In the genomic region with DNA sequence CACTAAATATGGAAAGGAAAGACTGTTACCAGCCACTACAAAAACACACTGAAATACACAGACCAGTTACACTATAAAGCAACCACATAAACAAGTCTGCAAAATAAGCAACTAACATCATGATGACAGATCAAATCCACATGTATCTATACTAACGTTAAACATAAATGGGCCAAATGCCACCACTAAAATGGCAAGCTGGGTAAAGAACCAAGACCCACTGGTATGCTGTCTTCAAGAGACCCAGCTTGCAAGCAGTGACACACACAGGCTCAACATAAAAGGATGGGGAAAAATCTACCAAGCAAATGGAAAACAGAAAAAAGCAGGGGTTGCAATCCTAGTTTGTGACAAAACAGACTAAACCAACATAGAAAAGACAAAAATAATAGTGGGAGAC, we compare ENCODE assay signal across 6 cellular contexts.
"Had no signal": no experiment of that assay in that cellular context is flagged by ENCODE, and none has a peak within 500 bp of the region (broad histone marks: within the 10 kb centered on the region; RNA-seq: fewer than 3 reads in every experiment).

No MANE protein-coding gene starts in this region.

- H3K4me3 ChIP-seq: K562 had no signal

- DNase-seq: IMR-90, KBM-7, KG1 had no signal

- H3K27ac ChIP-seq: HL-60, KMS-11 had no signal

- ATAC-seq: K562 had no signal
